8 cellular contexts compared by ENCODE assay signal in the genomic region with DNA sequence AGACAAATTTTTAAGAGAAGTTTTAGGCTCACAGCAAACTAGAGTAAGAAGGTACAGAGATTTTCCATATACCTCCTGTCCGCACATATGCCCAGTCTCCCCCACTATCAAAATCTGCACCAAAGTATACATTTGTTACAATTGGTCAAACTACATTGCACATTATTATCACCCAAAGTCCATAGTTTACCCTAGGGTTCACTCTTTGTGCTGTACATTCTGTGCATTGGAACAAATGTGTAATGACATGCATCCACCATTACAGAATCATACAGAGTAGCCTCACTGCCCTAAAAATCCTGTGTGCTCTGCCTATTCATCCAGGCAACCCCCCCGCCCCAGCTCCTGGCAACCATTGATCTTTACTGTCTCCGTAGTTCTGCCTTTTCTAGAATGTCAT.
"Had no signal": no experiment of that assay in that cellular context is flagged by ENCODE, and none has a peak within 500 bp of the region (broad histone marks: within the 10 kb centered on the region; RNA-seq: fewer than 3 reads in every experiment).

No MANE protein-coding gene starts in this region.

- DNase-seq: GDM1, GF-D8 had no signal

- FAIRE-seq: G401.6, GM12878, GM12891, GM12892, GM18507, GM19239 had no signal

- H3K4me3 ChIP-seq: GM12878 had no signal

- ATAC-seq: GM12878 had no signal
